ENCODE assay signal across 16 cellular contexts in the genomic region with DNA sequence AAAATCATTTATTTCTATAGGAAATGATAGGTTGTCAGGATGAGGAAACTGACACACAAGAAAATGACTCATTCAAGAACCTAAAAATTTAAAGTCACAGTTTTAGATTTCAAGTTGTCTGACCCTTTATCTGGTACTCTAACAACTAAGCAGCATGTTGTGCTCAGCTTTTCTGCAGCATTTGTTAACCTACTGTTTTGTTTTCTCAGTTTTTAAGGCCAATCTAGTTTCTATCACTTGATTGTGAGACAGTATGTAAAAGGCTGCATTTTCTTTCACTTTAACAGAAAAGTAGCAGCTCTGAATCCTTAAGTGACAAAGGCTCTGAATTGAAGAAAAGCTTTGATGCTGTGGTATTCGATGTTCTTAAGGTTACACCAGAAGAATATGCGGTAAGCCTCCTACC. TPM values are rescaled to one million over a fixed set of nuclear protein-coding genes. Genes with fewer than 3 reads are reported as not detected.
A peak's percentile ranks its signal among the peaks of the same experiment; 100 is the strongest.
DNase-seq lines count a peak whose midpoint lies in the region; ATAC-seq lines count a peak whose summit lies in the region.
"Had no signal": no experiment of that assay in that cellular context is flagged by ENCODE, and none has a peak within 500 bp of the region (broad histone marks: within the 10 kb centered on the region; RNA-seq: fewer than 3 reads in every experiment).

No MANE protein-coding gene starts in this region.

- H3K9me3 Mint-ChIP-seq in stimulated activated naive CD8-positive, alpha-beta T cell treated with anti-CD3 and anti-CD28 coated beads, Interleukin-15, Interleukin-2, amounts not matched to agents 100 ng/mL and 50 ng/mL, for 24 hours, result no peaks in the 10 kb centered on the region
- H3K9me3 Mint-ChIP-seq in activated T-helper 17 cell treated with anti-CD3 and anti-CD28 coated beads, Interleukin-2, amount 50 U/mL, for 72 hours, result no peaks in the 10 kb centered on the region
- H3K9me3 Mint-ChIP-seq in stimulated activated naive CD8-positive, alpha-beta T cell treated with anti-CD3 and anti-CD28 coated beads, Interleukin-15, amount 100 ng/mL, for 72 hours, result no peaks in the 10 kb centered on the region
- H3K9me3 Mint-ChIP-seq: activated T-cell treated with anti-CD3 and anti-CD28 coated beads, Interleukin-2, amount 50 U/mL, for 4 hours had no signal

- H3K4me1 Mint-ChIP-seq in stimulated activated naive CD8-positive, alpha-beta T cell treated with anti-CD3 and anti-CD28 coated beads, Interleukin-15, Interleukin-2, amounts not matched to agents 100 ng/mL and 50 ng/mL, for 24 hours (ENCODE audit: low read depth), result peaks cover 37% of the 10 kb centered on the region
- no peaks in the 10 kb centered on the region for H3K4me1 Mint-ChIP-seq in activated T-helper 17 cell treated with anti-CD3 and anti-CD28 coated beads, Interleukin-2, amount 50 U/mL, for 72 hours
- H3K4me1 Mint-ChIP-seq in stimulated activated naive CD8-positive, alpha-beta T cell treated with anti-CD3 and anti-CD28 coated beads, Interleukin-15, amount 100 ng/mL, for 72 hours, result peaks cover 24% of the 10 kb centered on the region

- DNase-seq in stimulated activated naive CD8-positive, alpha-beta T cell treated with anti-CD3 and anti-CD28 coated beads, Interleukin-15, Interleukin-2, amounts not matched to agents 100 U/mL and 50 U/mL, for 24 hours, result no peak
- DNase-seq in stimulated activated naive CD8-positive, alpha-beta T cell treated with anti-CD3 and anti-CD28 coated beads, Interleukin-15, amount 100 ng/mL, for 72 hours, result no peak
- no peak for DNase-seq in DMS153 treated with DMSO at 0.1 percent for 48 hours (lab: John Stamatoyannopoulos, UW; ENCODE audit: unreplicated experiment)
- no peak for DNase-seq in HUDEP-2 (lab: John Stamatoyannopoulos, UW; ENCODE audit: unreplicated experiment in 76 of 76)
- DNase-seq in left lobe of liver (ENCODE audit: low spot score), result no peak
- DNase-seq: activated CD4-positive, alpha-beta T cell treated with anti-CD3 and anti-CD28 coated beads for 48 hours; activated T-cell treated with anti-CD3 and anti-CD28 coated beads, Interleukin-2, amount 50 U/mL, for 4 hours; amniotic stem cell; foreskin melanocyte; left cardiac atrium; NCI-H1105 treated with DMSO at 0.1 percent for 48 hours; occipital lobe; right lobe of liver had no signal

- peak overlapping the region; percentile 12 for H3K4me3 Mint-ChIP-seq in stimulated activated naive CD8-positive, alpha-beta T cell treated with anti-CD3 and anti-CD28 coated beads, Interleukin-15, Interleukin-2, amounts not matched to agents 100 ng/mL and 50 ng/mL, for 24 hours
- H3K4me3 Mint-ChIP-seq in activated T-helper 17 cell treated with anti-CD3 and anti-CD28 coated beads, Interleukin-2, amount 50 U/mL, for 72 hours, result no peak overlapping the region
- peak overlapping the region; percentile 49 to 51 for H3K4me3 Mint-ChIP-seq in stimulated activated naive CD8-positive, alpha-beta T cell treated with anti-CD3 and anti-CD28 coated beads, Interleukin-15, amount 100 ng/mL, for 72 hours
- H3K4me3 Mint-ChIP-seq: activated T-cell treated with anti-CD3 and anti-CD28 coated beads, Interleukin-2, amount 50 U/mL, for 4 hours had no signal

- peaks cover 16% of the 10 kb centered on the region for H3K36me3 Mint-ChIP-seq in stimulated activated naive CD8-positive, alpha-beta T cell treated with anti-CD3 and anti-CD28 coated beads, Interleukin-15, Interleukin-2, amounts not matched to agents 100 ng/mL and 50 ng/mL, for 24 hours (ENCODE audit: low read depth)
- no peaks in the 10 kb centered on the region for H3K36me3 Mint-ChIP-seq in activated T-helper 17 cell treated with anti-CD3 and anti-CD28 coated beads, Interleukin-2, amount 50 U/mL, for 72 hours (ENCODE audit: low read depth)

- H3K27ac Mint-ChIP-seq in stimulated activated naive CD8-positive, alpha-beta T cell treated with anti-CD3 and anti-CD28 coated beads, Interleukin-15, Interleukin-2, amounts not matched to agents 100 ng/mL and 50 ng/mL, for 24 hours, result no peak overlapping the region
- no peak overlapping the region for H3K27ac Mint-ChIP-seq in activated T-helper 17 cell treated with anti-CD3 and anti-CD28 coated beads, Interleukin-2, amount 50 U/mL, for 72 hours
- no peak overlapping the region for H3K27ac Mint-ChIP-seq in stimulated activated naive CD8-positive, alpha-beta T cell treated with anti-CD3 and anti-CD28 coated beads, Interleukin-15, amount 100 ng/mL, for 72 hours

- no peaks in the 10 kb centered on the region for H3K27me3 Mint-ChIP-seq in stimulated activated naive CD8-positive, alpha-beta T cell treated with anti-CD3 and anti-CD28 coated beads, Interleukin-15, Interleukin-2, amounts not matched to agents 100 ng/mL and 50 ng/mL, for 24 hours
- no peaks in the 10 kb centered on the region for H3K27me3 Mint-ChIP-seq in activated T-helper 17 cell treated with anti-CD3 and anti-CD28 coated beads, Interleukin-2, amount 50 U/mL, for 72 hours
- H3K27me3 Mint-ChIP-seq in stimulated activated naive CD8-positive, alpha-beta T cell treated with anti-CD3 and anti-CD28 coated beads, Interleukin-15, amount 100 ng/mL, for 72 hours, result no peaks in the 10 kb centered on the region

- no peak for ATAC-seq in stimulated activated naive CD8-positive, alpha-beta T cell treated with anti-CD3 and anti-CD28 coated beads, Interleukin-15, Interleukin-2, amounts not matched to agents 100 U/mL and 50 U/mL, for 24 hours
- ATAC-seq in HG03196 (IDR thresholded peaks at IDR 0.05; ENCODE audit: unreplicated experiment) (peak; percentile 51), left lobe of liver (no peak)
- peak; percentile 37 for ATAC-seq in activated T-helper 17 cell treated with anti-CD3 and anti-CD28 coated beads, Interleukin-2, amount 50 U/mL, for 72 hours (replicated peaks)
- ATAC-seq in stimulated activated naive CD8-positive, alpha-beta T cell treated with anti-CD3 and anti-CD28 coated beads, Interleukin-15, amount 100 ng/mL, for 72 hours, result peak; percentile 67
- ATAC-seq: left cardiac atrium, right lobe of liver had no signal

RNA-seq across cellular contexts. Expression of a gene that starts 59.1 kb away (rescaled TPM):
- total RNA-seq in activated T-helper 17 cell treated with anti-CD3 and anti-CD28 coated beads, Interleukin-2, amount 50 U/mL, for 72 hours, result 1 to 10 TPM in 1 of 2 donors, under 1 TPM in 1; 0.63 to 4.4 TPM
- 24.6 TPM for total RNA-seq in left lobe of liver

Comparison
In these comparisons a context has a peak if more than half of its experiments do, and no peak if none do; other contexts are left out.
1. ATAC-seq: peak in HG03196 (single experiment), activated T-helper 17 cell treated with anti-CD3 and anti-CD28 coated beads, Interleukin-2, amount 50 U/mL, for 72 hours (single experiment) and stimulated activated naive CD8-positive, alpha-beta T cell treated with anti-CD3 and anti-CD28 coated beads, Interleukin-15, amount 100 ng/mL, for 72 hours (single experiment); none in stimulated activated naive CD8-positive, alpha-beta T cell treated with anti-CD3 and anti-CD28 coated beads, Interleukin-15, Interleukin-2, amounts not matched to agents 100 U/mL and 50 U/mL, for 24 hours (single experiment) and left lobe of liver (single experiment).